9 cellular contexts compared by ENCODE assay signal in the genomic region with DNA sequence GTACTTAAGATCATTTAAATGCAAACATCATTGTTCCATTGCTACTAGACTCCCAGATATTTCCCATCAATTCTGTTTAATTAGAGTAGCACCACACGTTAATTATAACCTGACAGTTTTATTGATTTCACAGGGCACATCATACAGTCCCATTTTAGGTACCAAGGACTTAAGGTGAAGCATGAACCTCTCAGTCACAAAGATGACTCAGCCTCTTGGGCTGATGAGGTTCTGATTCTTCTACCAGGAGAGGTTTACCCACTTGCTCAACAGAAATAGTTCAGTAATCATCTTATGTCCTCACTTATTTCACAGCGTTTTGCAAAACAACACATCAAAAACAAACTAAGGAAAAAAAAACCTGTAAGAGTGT.
A peak's percentile ranks its signal among the peaks of the same experiment; 100 is the strongest.
DNase-seq lines count a peak whose midpoint lies in the region; ATAC-seq and TF ChIP-seq lines count a peak whose summit lies in the region.
"Had no signal": no experiment of that assay in that cellular context is flagged by ENCODE, and none has a peak within 500 bp of the region (broad histone marks: within the 10 kb centered on the region; RNA-seq: fewer than 3 reads in every experiment).

No MANE protein-coding gene starts in this region.

- no peaks in the 10 kb centered on the region for H3K9me3 ChIP-seq in right atrium auricular region
- no peaks in the 10 kb centered on the region for H3K9me3 ChIP-seq in subcutaneous abdominal adipose tissue (ENCODE audit: control insufficient read depth in 5 of 5, low read length in 5 of 5)

- no peaks in the 10 kb centered on the region for H3K27me3 Mint-ChIP-seq in activated naive CD8-positive, alpha-beta T cell

- no peak for TF ChIP-seq CTCF in right atrium auricular region (IDR thresholded peaks at IDR 0.05)

- H3K36me3 Mint-ChIP-seq in activated naive CD8-positive, alpha-beta T cell, result peaks cover 6% of the 10 kb centered on the region

- H3K4me1 ChIP-seq in right atrium auricular region, result peaks cover 0 to 70% of the 10 kb centered on the region in 2 donors
- peaks cover 12 to 88% (median 53%) of the 10 kb centered on the region in 5 donors for H3K4me1 ChIP-seq in subcutaneous abdominal adipose tissue (ENCODE audit: control insufficient read depth in 5 of 5, insufficient read depth in 5 of 5, low read length in 5 of 5)

- no peaks in the 10 kb centered on the region for H3K36me3 ChIP-seq in right atrium auricular region
- no peaks in the 10 kb centered on the region for H3K36me3 ChIP-seq in subcutaneous abdominal adipose tissue (ENCODE audit: control insufficient read depth in 5 of 5, insufficient read depth in 5 of 5, low read length in 5 of 5)

- peak overlapping the region; percentile 76 to 90 for H3K27ac ChIP-seq in right atrium auricular region
- peak overlapping the region; percentile 85 for H3K27ac ChIP-seq in subcutaneous abdominal adipose tissue (ENCODE audit: low read depth, low read length)
- H3K27ac ChIP-seq: HL-60 had no signal

- H3K4me1 Mint-ChIP-seq in activated naive CD8-positive, alpha-beta T cell (ENCODE audit: low read depth), result peaks cover 98% of the 10 kb centered on the region

- H3K4me3 ChIP-seq in right atrium auricular region (peak overlapping the region in 1 of 2 donors; percentile 37), subcutaneous abdominal adipose tissue (ENCODE audit: low read depth in 1 of 5, low read length in 5 of 5) (peak overlapping the region in 3 of 5 donors; percentile 8 to 53 (median 41))

- H3K27ac Mint-ChIP-seq in activated naive CD8-positive, alpha-beta T cell, result peak overlapping the region; percentile 100

- ATAC-seq in HG03565 (IDR thresholded peaks at IDR 0.05; ENCODE audit: unreplicated experiment), result no peak

- H3K9ac ChIP-seq in subcutaneous abdominal adipose tissue (ENCODE audit: low read length in 5 of 5), result peak overlapping the region in 2 of 5 donors; percentile 31 to 62

- no peaks in the 10 kb centered on the region for H3K9me3 Mint-ChIP-seq in activated naive CD8-positive, alpha-beta T cell (ENCODE audit: low read depth)

- H3K27me3 ChIP-seq in right atrium auricular region (no peaks in the 10 kb centered on the region), subcutaneous abdominal adipose tissue (ENCODE audit: control insufficient read depth in 5 of 5, insufficient read depth in 4 of 5, low read length in 5 of 5) (no peaks in the 10 kb centered on the region)

- peak overlapping the region; percentile 83 for H3K4me3 Mint-ChIP-seq in activated naive CD8-positive, alpha-beta T cell

- peak; percentile 79 for DNase-seq in DMS79 treated with DMSO at 0.1 percent for 48 hours (lab: John Stamatoyannopoulos, UW)
- DNase-seq in DMS79 (lab: John Stamatoyannopoulos, UW), result no peak
- DNase-seq in right atrium auricular region (ENCODE audit: low spot score), result no peak
- no peak for DNase-seq in Ammon's horn (ENCODE audit: low spot score)
- no peak for DNase-seq in NCI-H2029 (lab: John Stamatoyannopoulos, UW)
